ENCODE assay signal across 8 cellular contexts in the genomic region with DNA sequence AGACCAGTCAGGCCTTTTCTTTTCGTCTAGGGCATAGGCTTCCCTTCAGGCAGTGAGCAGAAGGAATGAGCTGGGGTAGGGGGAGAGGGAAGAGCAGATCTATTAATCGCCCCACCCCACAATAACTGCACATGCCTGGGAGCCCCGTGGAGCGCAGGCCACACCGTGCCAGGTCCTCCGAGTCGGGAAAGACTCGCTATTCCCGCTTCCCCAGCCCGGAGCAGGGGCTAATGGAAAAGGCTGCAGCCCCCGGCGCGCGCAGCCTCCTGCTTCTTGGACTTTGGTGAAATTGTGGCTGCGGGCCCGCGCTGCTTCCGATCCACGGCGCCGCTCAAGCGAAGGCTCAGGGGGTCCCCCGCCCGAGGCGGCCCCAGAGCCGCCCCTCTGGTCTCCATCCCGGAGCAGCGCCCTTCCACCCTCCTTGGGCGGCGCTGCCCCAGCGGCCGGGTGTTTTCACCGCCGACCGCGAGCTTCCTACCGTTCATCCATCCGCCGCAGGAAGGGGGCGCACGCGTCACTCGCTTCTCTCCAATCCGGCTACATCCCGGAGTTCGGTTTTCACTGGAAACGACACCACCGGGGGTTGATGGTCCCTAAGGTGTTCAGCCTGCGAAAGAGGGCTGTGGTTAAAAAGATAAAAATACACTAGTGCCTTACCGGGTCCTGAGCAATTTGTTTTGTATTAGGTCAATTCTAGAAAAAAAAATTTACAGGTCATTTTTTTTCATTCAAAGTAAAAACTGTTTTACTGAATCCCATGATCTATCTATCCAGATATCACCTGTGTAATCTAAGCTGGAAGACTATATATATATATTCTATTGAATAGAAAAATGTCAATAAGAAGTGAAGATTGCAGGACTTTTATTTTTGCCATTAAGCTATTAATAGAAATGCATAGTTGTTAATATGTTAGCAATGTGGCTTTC. TPM values are rescaled to one million over a fixed set of nuclear protein-coding genes. Genes with fewer than 3 reads are reported as not detected.
DNase-seq lines count a peak whose midpoint lies in the region; ATAC-seq and TF ChIP-seq lines count a peak whose summit lies in the region.

No MANE protein-coding gene starts in this region.

- TF ChIP-seq EP300 in Ishikawa (IDR thresholded peaks at IDR 0.05; ENCODE audit: borderline replicate concordance), result no peak

- peak; percentile 74 for TF ChIP-seq CTCF in GM12873 (IDR thresholded peaks at IDR 0.05; ENCODE audit: insufficient read depth, low read depth, low read length, missing control alignments)

- DNase-seq in 8988T, result peak; percentile 63
- DNase-seq in RPMI7951 (ENCODE audit: low read depth), result peak; percentile 71
- peak; percentile 63 for DNase-seq in amniotic epithelial cell (ENCODE audit: low read depth)
- DNase-seq in left cardiac atrium, result peak; percentile 88
- peak; percentile 62 for DNase-seq in pons (ENCODE audit: low spot score)

- intact Hi-C loops in left cardiac atrium (cut with DNase I), result no loop called here

- ATAC-seq in left cardiac atrium (peak; percentile 28 to 55), HG03039 (IDR thresholded peaks at IDR 0.05; ENCODE audit: unreplicated experiment) (no peak)

- TF ChIP-seq RAD21 in Ishikawa (IDR thresholded peaks at IDR 0.05; ENCODE audit: low read depth), result peak; percentile 80

TF ChIP-seq in Ishikawa, 13 proteins besides CTCF, POLR2A, EP300 and RAD21:
- TF ChIP-seq, protein P1, sequence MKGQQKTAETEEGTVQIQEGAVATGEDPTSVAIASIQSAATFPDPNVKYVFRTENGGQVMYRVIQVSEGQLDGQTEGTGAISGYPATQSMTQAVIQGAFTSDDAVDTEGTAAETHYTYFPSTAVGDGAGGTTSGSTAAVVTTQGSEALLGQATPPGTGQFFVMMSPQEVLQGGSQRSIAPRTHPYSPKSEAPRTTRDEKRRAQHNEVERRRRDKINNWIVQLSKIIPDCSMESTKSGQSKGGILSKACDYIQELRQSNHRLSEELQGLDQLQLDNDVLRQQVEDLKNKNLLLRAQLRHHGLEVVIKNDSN (IDR thresholded peaks at IDR 0.05), result no peak
- TF ChIP-seq ZBTB7A (IDR thresholded peaks at IDR 0.05; ENCODE audit: low read depth), result 0 out of 2 replicates have a peak, but pooled peaks have one; percentile 27
- no peak for TF ChIP-seq YY1 (IDR thresholded peaks at IDR 0.05; ENCODE audit: low read depth)

RNA-seq across cellular contexts. Expression of a gene that starts 4.4 kb away (rescaled TPM):
- total RNA-seq in RPMI7951 (2014; rRNA removed; shearing (Covaris generic)), result 6.6 and 7.3 TPM in 2 replicates
- total RNA-seq in left cardiac atrium, result 100 to 1,000 TPM; 302 to 329 TPM

Comparison
In these comparisons a context has a peak if more than half of its experiments do, and no peak if none do; other contexts are left out.
1. RNA of a gene that starts 4.4 kb away (total RNA-seq): 302 to 329 TPM in left cardiac atrium; 6.6 to 7.3 TPM in RPMI7951; every median in the first group is over 10 times any median in the second.
2. Peak in every context shown above with its lines, with median percentiles within 50 percentile points of each other: DNase-seq.